ENCODE assay signal across 1 cellular context in the genomic region with DNA sequence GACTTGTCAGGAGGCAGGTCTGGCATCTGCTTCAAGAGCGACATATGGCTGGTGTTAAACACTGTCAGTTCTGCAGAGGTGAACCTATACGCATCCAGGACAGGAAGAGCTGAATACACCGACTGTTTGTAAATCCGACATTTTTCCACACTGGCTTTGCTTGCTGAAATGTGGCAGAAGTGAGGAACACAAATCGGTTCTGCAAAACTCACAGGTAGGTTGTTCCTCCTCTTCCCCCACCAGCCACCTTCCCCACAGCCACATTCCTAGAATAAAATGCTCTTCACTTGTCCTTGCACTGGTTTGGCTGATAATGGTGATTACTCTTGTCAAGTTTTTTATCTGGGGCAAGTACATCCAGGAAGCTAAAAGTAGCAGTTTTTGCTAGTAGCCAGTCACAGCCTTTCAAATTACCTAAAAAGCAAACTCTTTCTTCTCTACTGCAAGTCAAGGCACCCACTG.
TF ChIP-seq lines count a peak whose summit lies in the region.

No MANE protein-coding gene starts in this region.

TF ChIP-seq in K562, 482 proteins besides CTCF, POLR2A, EP300 and RAD21 (continued from another document and continues in another):
- TF ChIP-seq, protein P1, sequence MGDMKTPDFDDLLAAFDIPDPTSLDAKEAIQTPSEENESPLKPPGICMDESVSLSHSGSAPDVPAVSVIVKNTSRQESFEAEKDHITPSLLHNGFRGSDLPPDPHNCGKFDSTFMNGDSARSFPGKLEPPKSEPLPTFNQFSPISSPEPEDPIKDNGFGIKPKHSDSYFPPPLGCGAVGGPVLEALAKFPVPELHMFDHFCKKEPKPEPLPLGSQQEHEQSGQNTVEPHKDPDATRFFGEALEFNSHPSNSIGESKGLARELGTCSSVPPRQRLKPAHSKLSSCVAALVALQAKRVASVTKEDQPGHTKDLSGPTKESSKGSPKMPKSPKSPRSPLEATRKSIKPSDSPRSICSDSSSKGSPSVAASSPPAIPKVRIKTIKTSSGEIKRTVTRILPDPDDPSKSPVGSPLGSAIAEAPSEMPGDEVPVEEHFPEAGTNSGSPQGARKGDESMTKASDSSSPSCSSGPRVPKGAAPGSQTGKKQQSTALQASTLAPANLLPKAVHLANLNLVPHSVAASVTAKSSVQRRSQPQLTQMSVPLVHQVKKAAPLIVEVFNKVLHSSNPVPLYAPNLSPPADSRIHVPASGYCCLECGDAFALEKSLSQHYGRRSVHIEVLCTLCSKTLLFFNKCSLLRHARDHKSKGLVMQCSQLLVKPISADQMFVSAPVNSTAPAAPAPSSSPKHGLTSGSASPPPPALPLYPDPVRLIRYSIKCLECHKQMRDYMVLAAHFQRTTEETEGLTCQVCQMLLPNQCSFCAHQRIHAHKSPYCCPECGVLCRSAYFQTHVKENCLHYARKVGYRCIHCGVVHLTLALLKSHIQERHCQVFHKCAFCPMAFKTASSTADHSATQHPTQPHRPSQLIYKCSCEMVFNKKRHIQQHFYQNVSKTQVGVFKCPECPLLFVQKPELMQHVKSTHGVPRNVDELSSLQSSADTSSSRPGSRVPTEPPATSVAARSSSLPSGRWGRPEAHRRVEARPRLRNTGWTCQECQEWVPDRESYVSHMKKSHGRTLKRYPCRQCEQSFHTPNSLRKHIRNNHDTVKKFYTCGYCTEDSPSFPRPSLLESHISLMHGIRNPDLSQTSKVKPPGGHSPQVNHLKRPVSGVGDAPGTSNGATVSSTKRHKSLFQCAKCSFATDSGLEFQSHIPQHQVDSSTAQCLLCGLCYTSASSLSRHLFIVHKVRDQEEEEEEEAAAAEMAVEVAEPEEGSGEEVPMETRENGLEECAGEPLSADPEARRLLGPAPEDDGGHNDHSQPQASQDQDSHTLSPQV (IDR thresholded peaks at IDR 0.05) = peak; percentile 87
- no peak for TF ChIP-seq BCOR (IDR thresholded peaks at IDR 0.05)
- TF ChIP-seq L3MBTL2 (IDR thresholded peaks at IDR 0.05) = peak; percentile 22; the same call in 1 of the 2 replicates
- peak; percentile 82; the same call in 1 of the 2 replicates for TF ChIP-seq DMBX1 (CRISPR knock-in tag; IDR thresholded peaks at IDR 0.05; ENCODE audit: borderline replicate concordance)
- no peak for TF ChIP-seq KLF13 (tag; IDR thresholded peaks at IDR 0.05; ENCODE audit: borderline replicate concordance, low read depth)
- peak; percentile 85; the same call in 1 of the 2 replicates for TF ChIP-seq NFRKB (IDR thresholded peaks at IDR 0.05; ENCODE audit: low read depth)
- TF ChIP-seq HDGF (IDR thresholded peaks at IDR 0.05) = 0 out of 2 replicates have a peak, but pooled peaks have one; percentile 29
- no peak for TF ChIP-seq ZNF184 (CRISPR knock-in tag; IDR thresholded peaks at IDR 0.05)
- no peak for TF ChIP-seq RBM15 (IDR thresholded peaks at IDR 0.05; ENCODE audit: insufficient read depth, low read length)
- TF ChIP-seq HDAC2 (IDR thresholded peaks at IDR 0.05) = peak; percentile 63; the same call in 1 of the 2 replicates
- TF ChIP-seq, protein P2, sequence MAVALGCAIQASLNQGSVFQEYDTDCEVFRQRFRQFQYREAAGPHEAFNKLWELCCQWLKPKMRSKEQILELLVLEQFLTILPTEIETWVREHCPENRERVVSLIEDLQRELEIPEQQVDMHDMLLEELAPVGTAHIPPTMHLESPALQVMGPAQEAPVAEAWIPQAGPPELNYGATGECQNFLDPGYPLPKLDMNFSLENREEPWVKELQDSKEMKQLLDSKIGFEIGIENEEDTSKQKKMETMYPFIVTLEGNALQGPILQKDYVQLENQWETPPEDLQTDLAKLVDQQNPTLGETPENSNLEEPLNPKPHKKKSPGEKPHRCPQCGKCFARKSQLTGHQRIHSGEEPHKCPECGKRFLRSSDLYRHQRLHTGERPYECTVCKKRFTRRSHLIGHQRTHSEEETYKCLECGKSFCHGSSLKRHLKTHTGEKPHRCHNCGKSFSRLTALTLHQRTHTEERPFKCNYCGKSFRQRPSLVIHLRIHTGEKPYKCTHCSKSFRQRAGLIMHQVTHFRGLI (CRISPR knock-in tag; IDR thresholded peaks at IDR 0.05) = peak; percentile 31; the same call in 1 of the 2 replicates
- TF ChIP-seq SPI1 (IDR thresholded peaks at IDR 0.05; ENCODE audit: borderline replicate concordance, low read depth, low read length) = 0 out of 2 replicates have a peak, but pooled peaks have one; percentile 11
- TF ChIP-seq ZNF311 (CRISPR knock-in tag; IDR thresholded peaks at IDR 0.05) = 0 out of 2 replicates have a peak, but pooled peaks have one; percentile 29
- TF ChIP-seq RNF2 (IDR thresholded peaks at IDR 0.05) = peak; percentile 42; the same call in 1 of the 2 replicates
- TF ChIP-seq C11orf30 (IDR thresholded peaks at IDR 0.05; ENCODE audit: low read depth) = no peak
- TF ChIP-seq HDAC6 (IDR thresholded peaks at IDR 0.05; ENCODE audit: low read depth, low read length) = no peak
- no peak for TF ChIP-seq TCF7 (IDR thresholded peaks at IDR 0.05; ENCODE audit: borderline replicate concordance)
- TF ChIP-seq, protein P3, sequence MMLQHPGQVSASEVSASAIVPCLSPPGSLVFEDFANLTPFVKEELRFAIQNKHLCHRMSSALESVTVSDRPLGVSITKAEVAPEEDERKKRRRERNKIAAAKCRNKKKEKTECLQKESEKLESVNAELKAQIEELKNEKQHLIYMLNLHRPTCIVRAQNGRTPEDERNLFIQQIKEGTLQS (IDR thresholded peaks at IDR 0.05) = no peak
- TF ChIP-seq, protein P3 (CRISPR knock-in tag; conservative IDR thresholded peaks at IDR 0.05) = no peak
- TF ChIP-seq PHB2 (IDR thresholded peaks at IDR 0.05; ENCODE audit: low read depth) = no peak
- peak; percentile 62; the same call in 1 of the 2 replicates for TF ChIP-seq CTBP1 (IDR thresholded peaks at IDR 0.05; ENCODE audit: borderline replicate concordance)
- TF ChIP-seq TOE1 (IDR thresholded peaks at IDR 0.05; ENCODE audit: borderline replicate concordance) = no peak
- no peak for TF ChIP-seq TOE1 (CRISPR knock-in tag; IDR thresholded peaks at IDR 0.05; ENCODE audit: borderline replicate concordance, low read depth)
- TF ChIP-seq JUN (IDR thresholded peaks at IDR 0.05; ENCODE audit: borderline replicate concordance, low read depth, low read length) = no peak
- TF ChIP-seq JUN (CRISPR knock-in tag; IDR thresholded peaks at IDR 0.05; ENCODE audit: borderline replicate concordance) = no peak
- TF ChIP-seq KDM5B (IDR thresholded peaks at IDR 0.05; ENCODE audit: insufficient replicate concordance, low read depth, low read length) = no peak
- TF ChIP-seq ZNF57 (CRISPR knock-in tag; IDR thresholded peaks at IDR 0.05) = no peak
- no peak for TF ChIP-seq CCNT2 (IDR thresholded peaks at IDR 0.05; ENCODE audit: borderline replicate concordance, extremely low read depth, insufficient read length, low read depth, low read length)
- no peak for TF ChIP-seq ZNF696 (CRISPR knock-in tag; conservative IDR thresholded peaks at IDR 0.05)
- no peak for TF ChIP-seq SMARCE1 (IDR thresholded peaks at IDR 0.05)
- TF ChIP-seq FOXA1 (IDR thresholded peaks at IDR 0.05; ENCODE audit: borderline replicate concordance) = no peak
- peak; percentile 40; the same call in 1 of the 2 replicates for TF ChIP-seq ZNF197 (CRISPR knock-in tag; IDR thresholded peaks at IDR 0.05; ENCODE audit: low read depth)
- TF ChIP-seq ZSCAN32 (CRISPR knock-in tag; IDR thresholded peaks at IDR 0.05) = no peak
- no peak for TF ChIP-seq ZNF76 (CRISPR knock-in tag; IDR thresholded peaks at IDR 0.05; ENCODE audit: borderline replicate concordance)
- TF ChIP-seq NFE2 (IDR thresholded peaks at IDR 0.05; ENCODE audit: low read depth) = no peak
- TF ChIP-seq NRF1 (conservative IDR thresholded peaks at IDR 0.05 in 1 of 2, IDR thresholded peaks at IDR 0.05 in 1 of 2) = no peak
- TF ChIP-seq, protein P4, sequence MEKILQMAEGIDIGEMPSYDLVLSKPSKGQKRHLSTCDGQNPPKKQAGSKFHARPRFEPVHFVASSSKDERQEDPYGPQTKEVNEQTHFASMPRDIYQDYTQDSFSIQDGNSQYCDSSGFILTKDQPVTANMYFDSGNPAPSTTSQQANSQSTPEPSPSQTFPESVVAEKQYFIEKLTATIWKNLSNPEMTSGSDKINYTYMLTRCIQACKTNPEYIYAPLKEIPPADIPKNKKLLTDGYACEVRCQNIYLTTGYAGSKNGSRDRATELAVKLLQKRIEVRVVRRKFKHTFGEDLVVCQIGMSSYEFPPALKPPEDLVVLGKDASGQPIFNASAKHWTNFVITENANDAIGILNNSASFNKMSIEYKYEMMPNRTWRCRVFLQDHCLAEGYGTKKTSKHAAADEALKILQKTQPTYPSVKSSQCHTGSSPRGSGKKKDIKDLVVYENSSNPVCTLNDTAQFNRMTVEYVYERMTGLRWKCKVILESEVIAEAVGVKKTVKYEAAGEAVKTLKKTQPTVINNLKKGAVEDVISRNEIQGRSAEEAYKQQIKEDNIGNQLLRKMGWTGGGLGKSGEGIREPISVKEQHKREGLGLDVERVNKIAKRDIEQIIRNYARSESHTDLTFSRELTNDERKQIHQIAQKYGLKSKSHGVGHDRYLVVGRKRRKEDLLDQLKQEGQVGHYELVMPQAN (IDR thresholded peaks at IDR 0.05; ENCODE audit: borderline replicate concordance) = no peak
- TF ChIP-seq, protein P5, sequence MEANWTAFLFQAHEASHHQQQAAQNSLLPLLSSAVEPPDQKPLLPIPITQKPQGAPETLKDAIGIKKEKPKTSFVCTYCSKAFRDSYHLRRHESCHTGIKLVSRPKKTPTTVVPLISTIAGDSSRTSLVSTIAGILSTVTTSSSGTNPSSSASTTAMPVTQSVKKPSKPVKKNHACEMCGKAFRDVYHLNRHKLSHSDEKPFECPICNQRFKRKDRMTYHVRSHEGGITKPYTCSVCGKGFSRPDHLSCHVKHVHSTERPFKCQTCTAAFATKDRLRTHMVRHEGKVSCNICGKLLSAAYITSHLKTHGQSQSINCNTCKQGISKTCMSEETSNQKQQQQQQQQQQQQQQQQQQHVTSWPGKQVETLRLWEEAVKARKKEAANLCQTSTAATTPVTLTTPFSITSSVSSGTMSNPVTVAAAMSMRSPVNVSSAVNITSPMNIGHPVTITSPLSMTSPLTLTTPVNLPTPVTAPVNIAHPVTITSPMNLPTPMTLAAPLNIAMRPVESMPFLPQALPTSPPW (CRISPR knock-in tag; IDR thresholded peaks at IDR 0.05) = peak; percentile 38; the same call in 1 of the 2 replicates
- TF ChIP-seq SMAD4 (CRISPR knock-in tag; conservative IDR thresholded peaks at IDR 0.05) = peak; percentile 56; the same call in 1 of the 2 replicates
- TF ChIP-seq BACH1 (tag; IDR thresholded peaks at IDR 0.05) = no peak
- no peak for TF ChIP-seq ZNF121 (CRISPR knock-in tag; conservative IDR thresholded peaks at IDR 0.05)
- TF ChIP-seq TBL1XR1 (IDR thresholded peaks at IDR 0.05; ENCODE audit: low read length in 2 of 2) = peak in 1 of 2 experiments; percentile 41; a peak in 1 of 4 replicates
- TF ChIP-seq MECOM (CRISPR knock-in tag; IDR thresholded peaks at IDR 0.05) = peak; percentile 89
- TF ChIP-seq NFATC3 (IDR thresholded peaks at IDR 0.05) = no peak
- TF ChIP-seq MEF2D (tag; conservative IDR thresholded peaks at IDR 0.05; ENCODE audit: low read depth) = peak; percentile 36; the same call in 1 of the 2 replicates
- TF ChIP-seq BMI1 (IDR thresholded peaks at IDR 0.05; ENCODE audit: low read length) = no peak
- TF ChIP-seq, protein P6, sequence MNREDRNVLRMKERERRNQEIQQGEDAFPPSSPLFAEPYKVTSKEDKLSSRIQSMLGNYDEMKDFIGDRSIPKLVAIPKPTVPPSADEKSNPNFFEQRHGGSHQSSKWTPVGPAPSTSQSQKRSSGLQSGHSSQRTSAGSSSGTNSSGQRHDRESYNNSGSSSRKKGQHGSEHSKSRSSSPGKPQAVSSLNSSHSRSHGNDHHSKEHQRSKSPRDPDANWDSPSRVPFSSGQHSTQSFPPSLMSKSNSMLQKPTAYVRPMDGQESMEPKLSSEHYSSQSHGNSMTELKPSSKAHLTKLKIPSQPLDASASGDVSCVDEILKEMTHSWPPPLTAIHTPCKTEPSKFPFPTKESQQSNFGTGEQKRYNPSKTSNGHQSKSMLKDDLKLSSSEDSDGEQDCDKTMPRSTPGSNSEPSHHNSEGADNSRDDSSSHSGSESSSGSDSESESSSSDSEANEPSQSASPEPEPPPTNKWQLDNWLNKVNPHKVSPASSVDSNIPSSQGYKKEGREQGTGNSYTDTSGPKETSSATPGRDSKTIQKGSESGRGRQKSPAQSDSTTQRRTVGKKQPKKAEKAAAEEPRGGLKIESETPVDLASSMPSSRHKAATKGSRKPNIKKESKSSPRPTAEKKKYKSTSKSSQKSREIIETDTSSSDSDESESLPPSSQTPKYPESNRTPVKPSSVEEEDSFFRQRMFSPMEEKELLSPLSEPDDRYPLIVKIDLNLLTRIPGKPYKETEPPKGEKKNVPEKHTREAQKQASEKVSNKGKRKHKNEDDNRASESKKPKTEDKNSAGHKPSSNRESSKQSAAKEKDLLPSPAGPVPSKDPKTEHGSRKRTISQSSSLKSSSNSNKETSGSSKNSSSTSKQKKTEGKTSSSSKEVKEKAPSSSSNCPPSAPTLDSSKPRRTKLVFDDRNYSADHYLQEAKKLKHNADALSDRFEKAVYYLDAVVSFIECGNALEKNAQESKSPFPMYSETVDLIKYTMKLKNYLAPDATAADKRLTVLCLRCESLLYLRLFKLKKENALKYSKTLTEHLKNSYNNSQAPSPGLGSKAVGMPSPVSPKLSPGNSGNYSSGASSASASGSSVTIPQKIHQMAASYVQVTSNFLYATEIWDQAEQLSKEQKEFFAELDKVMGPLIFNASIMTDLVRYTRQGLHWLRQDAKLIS (CRISPR knock-in tag; IDR thresholded peaks at IDR 0.05) = 0 out of 2 replicates have a peak, but pooled peaks have one; percentile 33
- TF ChIP-seq, protein P7, sequence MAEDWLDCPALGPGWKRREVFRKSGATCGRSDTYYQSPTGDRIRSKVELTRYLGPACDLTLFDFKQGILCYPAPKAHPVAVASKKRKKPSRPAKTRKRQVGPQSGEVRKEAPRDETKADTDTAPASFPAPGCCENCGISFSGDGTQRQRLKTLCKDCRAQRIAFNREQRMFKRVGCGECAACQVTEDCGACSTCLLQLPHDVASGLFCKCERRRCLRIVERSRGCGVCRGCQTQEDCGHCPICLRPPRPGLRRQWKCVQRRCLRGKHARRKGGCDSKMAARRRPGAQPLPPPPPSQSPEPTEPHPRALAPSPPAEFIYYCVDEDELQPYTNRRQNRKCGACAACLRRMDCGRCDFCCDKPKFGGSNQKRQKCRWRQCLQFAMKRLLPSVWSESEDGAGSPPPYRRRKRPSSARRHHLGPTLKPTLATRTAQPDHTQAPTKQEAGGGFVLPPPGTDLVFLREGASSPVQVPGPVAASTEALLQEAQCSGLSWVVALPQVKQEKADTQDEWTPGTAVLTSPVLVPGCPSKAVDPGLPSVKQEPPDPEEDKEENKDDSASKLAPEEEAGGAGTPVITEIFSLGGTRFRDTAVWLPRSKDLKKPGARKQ (CRISPR knock-in tag; IDR thresholded peaks at IDR 0.05) = no peak
- 0 out of 2 replicates have a peak, but pooled peaks have one; percentile 49 for TF ChIP-seq KAT7 (CRISPR knock-in tag; IDR thresholded peaks at IDR 0.05; ENCODE audit: borderline replicate concordance)
- no peak for TF ChIP-seq PCBP2 (IDR thresholded peaks at IDR 0.05; ENCODE audit: low read depth, low read length, poor library complexity, severe bottlenecking)
- TF ChIP-seq IFI16 (CRISPR knock-in tag; IDR thresholded peaks at IDR 0.05) = no peak
- no peak for TF ChIP-seq BRF1 (IDR thresholded peaks at IDR 0.05; ENCODE audit: borderline replicate concordance, extremely low read depth, insufficient read length)
- no peak for TF ChIP-seq ESRRB (CRISPR knock-in tag; IDR thresholded peaks at IDR 0.05; ENCODE audit: borderline replicate concordance)
- TF ChIP-seq LCOR (CRISPR knock-in tag; IDR thresholded peaks at IDR 0.05) = 0 out of 2 replicates have a peak, but pooled peaks have one; percentile 37
